14 cellular contexts compared by ENCODE assay signal in genomic region chr9:121373401-121373769, GRCh38. TPM values are rescaled to one million over a fixed set of nuclear protein-coding genes. Genes with fewer than 3 reads are reported as not detected.
DNase-seq lines count a peak whose midpoint lies in the region; ATAC-seq and TF ChIP-seq lines count a peak whose summit lies in the region.
"Had no signal": no experiment of that assay in that cellular context is flagged by ENCODE, and none has a peak within 500 bp of the region (broad histone marks: within the 10 kb centered on the region; RNA-seq: fewer than 3 reads in every experiment).

No MANE protein-coding gene starts in this region.

- peaks cover 11% of the 10 kb centered on the region for H3K27me3 Mint-ChIP-seq in nephron (ENCODE audit: low read depth)
- H3K27me3 Mint-ChIP-seq: T-cell had no signal

- H4K20me1 ChIP-seq in SK-N-SH (ENCODE audit: insufficient read depth) = no peaks in the 10 kb centered on the region

- TF ChIP-seq EP300 in SK-N-SH (IDR thresholded peaks at IDR 0.05; ENCODE audit: borderline replicate concordance in 1 of 2, low read depth in 1 of 2, low read length in 1 of 2) = no peak

- H3K27ac ChIP-seq in SK-N-SH (ENCODE audit: low read depth in 2 of 2, low read length in 1 of 2) (peak overlapping the region; percentile 18 to 30; a peak in 3 of 4 replicates), upper lobe of right lung (peak overlapping the region; percentile 78)

- peak overlapping the region; percentile 23 to 66 (median 59) for H3K27ac Mint-ChIP-seq in nephron
- H3K27ac Mint-ChIP-seq: activated CD4-positive, alpha-beta T cell treated with anti-CD3 and anti-CD28 coated beads, Interleukin-2, amount 10 ng/mL, durations not matched to agents 7 days and 5 days had no signal

- H3K9me3 Mint-ChIP-seq in nephron = peaks cover 7% of the 10 kb centered on the region

- ATAC-seq in SK-N-SH treated with all-trans-retinoic acid at 6 μM for 48 hours = no peak
- no peak for ATAC-seq in upper lobe of right lung
- no peak for ATAC-seq in HG03135 (IDR thresholded peaks at IDR 0.05; ENCODE audit: unreplicated experiment)
- ATAC-seq: T-cell had no signal

- POLR2A ChIA-PET in SK-N-SH (lab: Yijun Ruan, JAX) = no interaction called here

- DNase-seq in SK-N-SH (no peak), epithelial cell of esophagus (ENCODE audit: low read depth) (peak; percentile 68), upper lobe of right lung (no peak), iPS-NIHi11 (ENCODE audit: low spot score) (no peak), NCI-H2029 (lab: John Stamatoyannopoulos, UW) (no peak)
- DNase-seq: ACHN; activated CD4-positive, alpha-beta T cell treated with anti-CD3 and anti-CD28 coated beads, Interleukin-2, amount 10 ng/mL, durations not matched to agents 7 days and 5 days; activated naive CD4-positive, alpha-beta T cell treated with Interleukin-2 at 50 U/mL for 16 hours; DMS79; NCI-H1092; T-cell had no signal

- H3K4me3 ChIP-seq in SK-N-SH (ENCODE audit: low read depth in 2 of 2, low read length in 1 of 2) = no peak overlapping the region
- no peak overlapping the region for H3K4me3 ChIP-seq in epithelial cell of esophagus (ENCODE audit: low read length)
- no peak overlapping the region for H3K4me3 ChIP-seq in upper lobe of right lung

- no peaks in the 10 kb centered on the region for H3K36me3 Mint-ChIP-seq in nephron (ENCODE audit: low read depth)

- H3K27me3 ChIP-seq in SK-N-SH (ENCODE audit: insufficient read depth) (no peaks in the 10 kb centered on the region), upper lobe of right lung (no peaks in the 10 kb centered on the region)

- CTCF ChIA-PET in SK-N-SH (lab: Yijun Ruan, JAX) = interaction anchor here (1.2 to 4.1 kb wide), 2 partner anchors 53 to 95 kb away, joined by 4 to 39 read pairs; no protein-coding TSS in a partner anchor

- H3K4me3 Mint-ChIP-seq in nephron = peak overlapping the region in 1 of 3 experiments; percentile 26
- H3K4me3 Mint-ChIP-seq: activated CD4-positive, alpha-beta T cell treated with anti-CD3 and anti-CD28 coated beads, Interleukin-2, amount 10 ng/mL, durations not matched to agents 7 days and 5 days; T-cell had no signal

- H2AFZ ChIP-seq in SK-N-SH (ENCODE audit: low read depth) = peak overlapping the region; percentile 79

- peak overlapping the region; percentile 19; the same call in 1 of the 2 replicates for H3K9ac ChIP-seq in SK-N-SH

- H3K9me2 ChIP-seq in SK-N-SH = no peaks in the 10 kb centered on the region

- H3F3A ChIP-seq in SK-N-SH (replicated peaks; ENCODE audit: insufficient read depth) = peaks cover 17% of the 10 kb centered on the region

- H3K36me3 ChIP-seq in SK-N-SH (replicated peaks in 1 of 2; ENCODE audit: control insufficient read depth in 1 of 2, insufficient read depth in 2 of 2, low read length in 1 of 2) (peaks cover 0 to 3% of the 10 kb centered on the region in 2 experiments), upper lobe of right lung (no peaks in the 10 kb centered on the region)

- no peak for TF ChIP-seq CTCF in SK-N-SH (IDR thresholded peaks at IDR 0.05)
- no peak for TF ChIP-seq CTCF in epithelial cell of esophagus (IDR thresholded peaks at IDR 0.05; ENCODE audit: insufficient read depth, low read depth, low read length, missing control alignments)
- TF ChIP-seq CTCF in nephron (IDR thresholded peaks at IDR 0.05; ENCODE audit: unreplicated experiment in 3 of 3) = no peak
- TF ChIP-seq CTCF in upper lobe of right lung (IDR thresholded peaks at IDR 0.05) = no peak

- WGBS in SK-N-SH (ENCODE audit: low lambda C conversion rate) = 41% methylated on average over 1 of the region's 1 CpG

- no peaks in the 10 kb centered on the region for H3K9me3 ChIP-seq in SK-N-SH
- no peaks in the 10 kb centered on the region for H3K9me3 ChIP-seq in upper lobe of right lung

- no peak for TF ChIP-seq RAD21 in SK-N-SH (IDR thresholded peaks at IDR 0.05; ENCODE audit: low read length)

- intact Hi-C loops in upper lobe of right lung (cut with DNase I) = no loop called here

- H3K4me1 Mint-ChIP-seq in nephron = peaks cover 29% of the 10 kb centered on the region

- peaks cover 20 to 37% of the 10 kb centered on the region in 2 experiments; a peak in 3 of 4 replicates for H3K4me1 ChIP-seq in SK-N-SH (ENCODE audit: control insufficient read depth in 1 of 2, insufficient read depth in 2 of 2, low read depth in 1 of 2, low read length in 1 of 2)
- peaks cover 39% of the 10 kb centered on the region for H3K4me1 ChIP-seq in upper lobe of right lung

- H3K79me2 ChIP-seq in SK-N-SH (ENCODE audit: insufficient read depth) = peaks cover 13% of the 10 kb centered on the region

- peak overlapping the region; percentile 3; the same call in 1 of the 2 replicates for H3K4me2 ChIP-seq in SK-N-SH

TF ChIP-seq in SK-N-SH, 30 proteins besides CTCF, POLR2A, EP300 and RAD21 (continues in another document):
- TF ChIP-seq MAX (IDR thresholded peaks at IDR 0.05; ENCODE audit: low read depth) = no peak
- TF ChIP-seq ELF1 (IDR thresholded peaks at IDR 0.05) = no peak
- no peak for TF ChIP-seq RXRA (IDR thresholded peaks at IDR 0.05; ENCODE audit: borderline replicate concordance, low read depth)
- no peak for TF ChIP-seq TEAD4 (IDR thresholded peaks at IDR 0.05; ENCODE audit: borderline replicate concordance, insufficient read depth)
- no peak for TF ChIP-seq FOXM1 (IDR thresholded peaks at IDR 0.05; ENCODE audit: low read depth)
- no peak for TF ChIP-seq TAF1 (IDR thresholded peaks at IDR 0.05; ENCODE audit: borderline replicate concordance, low read depth, low read length)
- TF ChIP-seq MEF2A (IDR thresholded peaks at IDR 0.05; ENCODE audit: borderline replicate concordance, low read depth) = no peak
- no peak for TF ChIP-seq EZH2phosphoT487 (IDR thresholded peaks at IDR 0.05; ENCODE audit: borderline replicate concordance, low read depth)
- no peak for TF ChIP-seq POLR2AphosphoS5 (IDR thresholded peaks at IDR 0.05; ENCODE audit: low read depth, low read length)

TF ChIP-seq in SK-N-SH treated with all-trans-retinoic acid at 6 μM for 48 hours, 23 proteins besides CTCF, POLR2A, EP300 and RAD21 (continues in another document):
- TF ChIP-seq ZNF565 (CRISPR knock-in tag; conservative IDR thresholded peaks at IDR 0.05; ENCODE audit: low read depth) (no peak), PPARA (CRISPR knock-in tag; IDR thresholded peaks at IDR 0.05; ENCODE audit: borderline replicate concordance) (no peak), ZC3H10 (CRISPR knock-in tag; IDR thresholded peaks at IDR 0.05) (no peak), BACH2 (CRISPR knock-in tag; IDR thresholded peaks at IDR 0.05; ENCODE audit: borderline replicate concordance) (no peak), PATZ1 (CRISPR knock-in tag; IDR thresholded peaks at IDR 0.05; ENCODE audit: borderline replicate concordance) (no peak), TSHZ2 (CRISPR knock-in tag; IDR thresholded peaks at IDR 0.05) (no peak), ZNF70 (CRISPR knock-in tag; IDR thresholded peaks at IDR 0.05) (no peak), TOX (CRISPR knock-in tag; IDR thresholded peaks at IDR 0.05; ENCODE audit: borderline replicate concordance) (no peak), ZFP3 (CRISPR knock-in tag; IDR thresholded peaks at IDR 0.05) (no peak)

RNA-seq across cellular contexts. Expression of gene STOM, which starts 3.3 kb away (rescaled TPM):
- 40.5 and 49.7 TPM in 2 replicates for polyA plus RNA-seq in SK-N-SH (2012; rRNA removed)
- 55.2 and 55.7 TPM in 2 replicates for polyA plus RNA-seq in SK-N-SH (2012; cell fraction: cytosol; rRNA removed)
- 11.9 and 21.8 TPM in 2 replicates for polyA plus RNA-seq in SK-N-SH (2012; cell fraction: nucleus; rRNA removed)
- total RNA-seq in upper lobe of right lung = 595 TPM
